13 cellular contexts compared by ENCODE assay signal in genomic region chr11:123197711-123198110, GRCh38. TPM values are rescaled to one million over a fixed set of nuclear protein-coding genes. Genes with fewer than 3 reads are reported as not detected.
A peak's percentile ranks its signal among the peaks of the same experiment; 100 is the strongest.
DNase-seq lines count a peak whose midpoint lies in the region; ATAC-seq and TF ChIP-seq lines count a peak whose summit lies in the region.
"Had no signal": no experiment of that assay in that cellular context is flagged by ENCODE, and none has a peak within 500 bp of the region (broad histone marks: within the 10 kb centered on the region; RNA-seq: fewer than 3 reads in every experiment).

No MANE protein-coding gene starts in this region.

- no peaks in the 10 kb centered on the region for H3K9me3 Mint-ChIP-seq in activated naive CD8-positive, alpha-beta T cell treated with anti-CD3 and anti-CD28 coated beads, Interleukin-2, amount 50 U/mL, for 24 hours
- no peaks in the 10 kb centered on the region for H3K9me3 Mint-ChIP-seq in activated naive CD8-positive, alpha-beta T cell treated with anti-CD3 and anti-CD28 coated beads for 36 hours
- H3K9me3 Mint-ChIP-seq in type B pancreatic cell, result no peaks in the 10 kb centered on the region

- H3K36me3 Mint-ChIP-seq in activated naive CD8-positive, alpha-beta T cell treated with anti-CD3 and anti-CD28 coated beads, Interleukin-2, amount 50 U/mL, for 24 hours (ENCODE audit: low read depth), result no peaks in the 10 kb centered on the region
- H3K36me3 Mint-ChIP-seq in activated naive CD8-positive, alpha-beta T cell treated with anti-CD3 and anti-CD28 coated beads for 36 hours, result no peaks in the 10 kb centered on the region
- H3K36me3 Mint-ChIP-seq in type B pancreatic cell, result peaks cover 6% of the 10 kb centered on the region
- H3K36me3 Mint-ChIP-seq: CD4-positive, CD25-positive, alpha-beta regulatory T cell had no signal

- no peak overlapping the region for H3K27ac Mint-ChIP-seq in activated naive CD8-positive, alpha-beta T cell treated with anti-CD3 and anti-CD28 coated beads, Interleukin-2, amount 50 U/mL, for 24 hours
- H3K27ac Mint-ChIP-seq in activated naive CD8-positive, alpha-beta T cell treated with anti-CD3 and anti-CD28 coated beads for 36 hours, result no peak overlapping the region
- no peak overlapping the region for H3K27ac Mint-ChIP-seq in type B pancreatic cell
- H3K27ac Mint-ChIP-seq: CD4-positive, CD25-positive, alpha-beta regulatory T cell had no signal

- TF ChIP-seq CTCF in fibroblast of mammary gland (conservative IDR thresholded peaks at IDR 0.05; ENCODE audit: control insufficient read depth, insufficient read depth, low read depth, low read length) (no peak), type B pancreatic cell (conservative IDR thresholded peaks at IDR 0.05) (no peak)

- DNase-seq in activated naive CD8-positive, alpha-beta T cell treated with anti-CD3 and anti-CD28 coated beads, Interleukin-2, amount 50 U/mL, for 24 hours, result peak; percentile 7
- no peak for DNase-seq in activated naive CD8-positive, alpha-beta T cell treated with anti-CD3 and anti-CD28 coated beads for 36 hours
- DNase-seq in NOMO-1 (lab: John Stamatoyannopoulos, UW; ENCODE audit: unreplicated experiment in 2 of 2) (peak; percentile 52 to 64), fibroblast of mammary gland (ENCODE audit: low read depth) (peak; percentile 98), type B pancreatic cell (ENCODE audit: extremely low spot score, unreplicated experiment) (no peak), NCI-H2081 (lab: John Stamatoyannopoulos, UW) (no peak)
- DNase-seq in activated CD8-positive, alpha-beta memory T cell treated with anti-CD3 and anti-CD28 coated beads, Interleukin-2, amount 50 U/mL, for 4 hours, result no peak
- DNase-seq: activated gamma-delta T cell treated with Interleukin-2 at 50 U/mL for 16 hours, NCI-H1930 had no signal

- peaks cover 60% of the 10 kb centered on the region for H3K27me3 Mint-ChIP-seq in activated naive CD8-positive, alpha-beta T cell treated with anti-CD3 and anti-CD28 coated beads, Interleukin-2, amount 50 U/mL, for 24 hours
- peaks cover 63% of the 10 kb centered on the region for H3K27me3 Mint-ChIP-seq in activated naive CD8-positive, alpha-beta T cell treated with anti-CD3 and anti-CD28 coated beads for 36 hours
- H3K27me3 Mint-ChIP-seq in type B pancreatic cell, result peaks cover 59% of the 10 kb centered on the region

- H3K4me3 ChIP-seq in fibroblast of mammary gland (ENCODE audit: control insufficient read depth, low read depth, low read length), result no peak overlapping the region
- H3K4me3 ChIP-seq: GM12878, skin epidermis had no signal

- ATAC-seq in activated naive CD8-positive, alpha-beta T cell treated with anti-CD3 and anti-CD28 coated beads, Interleukin-2, amount 50 U/mL, for 24 hours, result peak; percentile 75
- ATAC-seq in HG03095 (IDR thresholded peaks at IDR 0.05; ENCODE audit: unreplicated experiment), result no peak
- ATAC-seq: GM12878 had no signal

- no peak overlapping the region for H3K4me3 Mint-ChIP-seq in activated naive CD8-positive, alpha-beta T cell treated with anti-CD3 and anti-CD28 coated beads, Interleukin-2, amount 50 U/mL, for 24 hours
- no peak overlapping the region for H3K4me3 Mint-ChIP-seq in activated naive CD8-positive, alpha-beta T cell treated with anti-CD3 and anti-CD28 coated beads for 36 hours
- H3K4me3 Mint-ChIP-seq in type B pancreatic cell, result peak overlapping the region; percentile 40
- H3K4me3 Mint-ChIP-seq: CD4-positive, CD25-positive, alpha-beta regulatory T cell had no signal

- H3K4me1 Mint-ChIP-seq in activated naive CD8-positive, alpha-beta T cell treated with anti-CD3 and anti-CD28 coated beads, Interleukin-2, amount 50 U/mL, for 24 hours, result peaks cover 10% of the 10 kb centered on the region
- peaks cover 8% of the 10 kb centered on the region for H3K4me1 Mint-ChIP-seq in activated naive CD8-positive, alpha-beta T cell treated with anti-CD3 and anti-CD28 coated beads for 36 hours
- peaks cover 48% of the 10 kb centered on the region for H3K4me1 Mint-ChIP-seq in type B pancreatic cell (ENCODE audit: unreplicated experiment)

RNA-seq across cellular contexts. Expression of gene CLMP, which starts 2.7 kb away (rescaled TPM):
- under 1 TPM in 1 of 2 experiments, not detected in 1; 0.06 TPM for total RNA-seq in activated naive CD8-positive, alpha-beta T cell treated with anti-CD3 and anti-CD28 coated beads for 36 hours
- total RNA-seq in type B pancreatic cell (ENCODE audit: low replicate concordance), result 3.6 and 65.7 TPM in 2 replicates

Comparison
In these comparisons a context has a peak if more than half of its experiments do, and no peak if none do; other contexts are left out.
1. DNase-seq: peak in activated naive CD8-positive, alpha-beta T cell treated with anti-CD3 and anti-CD28 coated beads, Interleukin-2, amount 50 U/mL, for 24 hours (single experiment), NOMO-1 (2 of 2) and fibroblast of mammary gland (single experiment); none in activated naive CD8-positive, alpha-beta T cell treated with anti-CD3 and anti-CD28 coated beads for 36 hours (single experiment), type B pancreatic cell (single experiment), activated CD8-positive, alpha-beta memory T cell treated with anti-CD3 and anti-CD28 coated beads, Interleukin-2, amount 50 U/mL, for 4 hours (single experiment) and NCI-H2081 (0 of 2).